11 cellular contexts compared by ENCODE assay signal in the genomic region with DNA sequence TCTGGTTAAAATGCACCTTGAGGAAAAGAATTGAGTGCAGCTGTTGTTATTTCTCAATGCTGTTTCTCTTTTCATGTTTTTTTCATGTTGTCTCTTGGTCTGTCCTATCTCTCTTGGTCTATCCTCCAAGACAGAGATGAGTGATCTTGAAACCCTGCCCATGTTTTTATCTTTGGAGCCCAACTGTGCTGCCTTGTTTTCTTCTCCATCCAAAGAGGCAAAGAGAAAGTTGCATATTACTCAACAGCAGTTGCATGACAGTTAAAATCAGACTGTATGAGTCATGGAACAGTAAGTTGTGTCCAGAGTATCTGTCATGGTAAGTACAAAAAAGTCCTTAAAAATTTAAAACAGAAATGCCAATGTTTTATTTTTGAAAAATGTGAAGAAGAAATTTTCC. TPM values are rescaled to one million over a fixed set of nuclear protein-coding genes. Genes with fewer than 3 reads are reported as not detected.
DNase-seq lines count a peak whose midpoint lies in the region; ATAC-seq and TF ChIP-seq lines count a peak whose summit lies in the region.
"Had no signal": no experiment of that assay in that cellular context is flagged by ENCODE, and none has a peak within 500 bp of the region (broad histone marks: within the 10 kb centered on the region; RNA-seq: fewer than 3 reads in every experiment).

No MANE protein-coding gene starts in this region.

- H3K18ac ChIP-seq in mesendoderm (ENCODE audit: low read length): no peak overlapping the region

- no peak overlapping the region for H2BK5ac ChIP-seq in mesendoderm (ENCODE audit: low read length)

- H3K9ac ChIP-seq in mesendoderm (ENCODE audit: low read length): no peak overlapping the region

- no peak overlapping the region for H3K4me2 ChIP-seq in mesendoderm (ENCODE audit: low read length)

- DNase-seq in EL (peak; percentile 10), NOMO-1 treated with DMSO at 0.1 percent for 48 hours (lab: John Stamatoyannopoulos, UW; ENCODE audit: unreplicated experiment) (peak; percentile 69), foreskin keratinocyte (peak in 1 of 2 donors; percentile 50), amygdala (lab: John Stamatoyannopoulos, UW) (no peak), hepatic stellate cell (ENCODE audit: low spot score) (no peak), type B pancreatic cell (ENCODE audit: extremely low spot score, unreplicated experiment) (no peak), mesendoderm (no peak)

- H3K27me3 ChIP-seq in foreskin keratinocyte: peaks cover 5% of the 10 kb centered on the region
- no peaks in the 10 kb centered on the region for H3K27me3 ChIP-seq in mesendoderm (ENCODE audit: insufficient read depth, low read length, poor library complexity)

- no peaks in the 10 kb centered on the region for H3K36me3 ChIP-seq in mesendoderm (ENCODE audit: control insufficient read depth, insufficient read depth, low read length)

- H3K79me2 ChIP-seq in mesendoderm (ENCODE audit: control insufficient read depth, insufficient read depth, low read length): no peaks in the 10 kb centered on the region

- H3K9me3 Mint-ChIP-seq in type B pancreatic cell: no peaks in the 10 kb centered on the region

- H3K27ac Mint-ChIP-seq in type B pancreatic cell: no peak overlapping the region

- H3K56ac ChIP-seq in mesendoderm (ENCODE audit: low read length): no peak overlapping the region

- H3K27me3 Mint-ChIP-seq in type B pancreatic cell: no peaks in the 10 kb centered on the region

- no peak overlapping the region for H4K5ac ChIP-seq in mesendoderm (ENCODE audit: low read length)

- no peaks in the 10 kb centered on the region for H3K4me1 Mint-ChIP-seq in type B pancreatic cell (ENCODE audit: unreplicated experiment)

- H2BK15ac ChIP-seq in mesendoderm (replicated peaks; ENCODE audit: low read depth): no peak overlapping the region

- H3K4me1 ChIP-seq in foreskin keratinocyte (no peaks in the 10 kb centered on the region), mesendoderm (ENCODE audit: control insufficient read depth, low read depth, low read length) (no peaks in the 10 kb centered on the region)

- H2BK120ac ChIP-seq in mesendoderm (ENCODE audit: low read depth, low read length): no peak overlapping the region

- H3K23ac ChIP-seq in mesendoderm (ENCODE audit: low read length): no peak overlapping the region

- peak; percentile 60 for ATAC-seq in GM21619 (IDR thresholded peaks at IDR 0.05; ENCODE audit: unreplicated experiment)
- ATAC-seq in foreskin keratinocyte: peak; percentile 75

- no peak for TF ChIP-seq CTCF in foreskin keratinocyte (conservative IDR thresholded peaks at IDR 0.05)
- no peak for TF ChIP-seq CTCF in type B pancreatic cell (conservative IDR thresholded peaks at IDR 0.05)

- no peak overlapping the region for H3K4me3 ChIP-seq in mesendoderm (ENCODE audit: low read length)

- no peak overlapping the region for H2AK5ac ChIP-seq in mesendoderm (ENCODE audit: low read length)

- H3K36me3 Mint-ChIP-seq in type B pancreatic cell: no peaks in the 10 kb centered on the region

- no peak overlapping the region for H4K8ac ChIP-seq in mesendoderm (ENCODE audit: low read depth, low read length)

- no peaks in the 10 kb centered on the region for H3K79me1 ChIP-seq in mesendoderm (ENCODE audit: low read length)

- no peak overlapping the region for H3K4ac ChIP-seq in mesendoderm (ENCODE audit: low read depth, low read length)

- H3K4me3 Mint-ChIP-seq in type B pancreatic cell: no peak overlapping the region
- H3K4me3 Mint-ChIP-seq: nephron had no signal

- H3K27ac ChIP-seq in foreskin keratinocyte (no peak overlapping the region), mesendoderm (ENCODE audit: low read depth, low read length) (no peak overlapping the region)

RNA-seq across cellular contexts. Expression of gene BCAS1, which starts 26.2 kb away (rescaled TPM):
- total RNA-seq in foreskin keratinocyte: not detected in 2 replicates
- polyA plus RNA-seq in foreskin keratinocyte: not detected in 2 replicates
- 10.7 and 43.3 TPM in 2 replicates for total RNA-seq in type B pancreatic cell (ENCODE audit: low replicate concordance)
- polyA plus RNA-seq in mesendoderm (2013, experiment 1 of 2): 0.13 TPM
- polyA plus RNA-seq in mesendoderm (2013, experiment 2 of 2): 0.11 TPM
- total RNA-seq: dermis microvascular lymphatic vessel endothelial cell; T-helper 2 cell treated with Interferon-gamma antibody and Interleukin-4, amounts not matched to agents 100 ng/mL and 5 ng/mL, for 36 hours had no signal

Comparison
In these comparisons a context has a peak if more than half of its experiments do, and no peak if none do; other contexts are left out.
1. DNase-seq: peak in EL (single experiment) and NOMO-1 treated with DMSO at 0.1 percent for 48 hours (single experiment); none in amygdala (0 of 56), hepatic stellate cell (single experiment), type B pancreatic cell (single experiment) and mesendoderm (single experiment).
2. RNA of gene BCAS1, which starts 26.2 kb away (total RNA-seq): 10.7 to 43.3 TPM in type B pancreatic cell; not detected in foreskin keratinocyte; every median in the first group is over 10 times any median in the second.